In the genomic region with DNA sequence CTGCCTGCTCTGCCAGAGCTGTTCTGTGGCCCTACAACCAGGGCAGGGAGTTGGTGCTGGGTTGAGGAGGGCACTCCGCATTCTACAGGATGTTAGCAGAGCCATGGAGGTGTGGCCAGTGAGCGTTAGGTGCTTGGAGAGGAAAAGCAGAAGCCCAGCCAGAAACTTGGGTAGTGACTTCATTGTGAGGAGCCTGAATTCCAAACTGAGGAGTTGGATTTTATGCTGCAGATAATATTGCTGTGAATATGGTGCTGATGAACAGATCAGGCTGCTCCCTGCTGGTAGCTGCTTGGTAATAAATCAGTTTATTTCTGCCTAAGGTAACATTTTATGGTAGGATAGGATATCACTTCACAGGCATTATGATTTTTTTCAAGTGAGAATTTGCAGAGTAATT, we compare ENCODE assay signal across 1 cellular context.
TF ChIP-seq lines count a peak whose summit lies in the region.

No MANE protein-coding gene starts in this region.

TF ChIP-seq in HEK293, 187 proteins besides CTCF, POLR2A, EP300 and RAD21 (continued from another document):
- TF ChIP-seq, protein P1, sequence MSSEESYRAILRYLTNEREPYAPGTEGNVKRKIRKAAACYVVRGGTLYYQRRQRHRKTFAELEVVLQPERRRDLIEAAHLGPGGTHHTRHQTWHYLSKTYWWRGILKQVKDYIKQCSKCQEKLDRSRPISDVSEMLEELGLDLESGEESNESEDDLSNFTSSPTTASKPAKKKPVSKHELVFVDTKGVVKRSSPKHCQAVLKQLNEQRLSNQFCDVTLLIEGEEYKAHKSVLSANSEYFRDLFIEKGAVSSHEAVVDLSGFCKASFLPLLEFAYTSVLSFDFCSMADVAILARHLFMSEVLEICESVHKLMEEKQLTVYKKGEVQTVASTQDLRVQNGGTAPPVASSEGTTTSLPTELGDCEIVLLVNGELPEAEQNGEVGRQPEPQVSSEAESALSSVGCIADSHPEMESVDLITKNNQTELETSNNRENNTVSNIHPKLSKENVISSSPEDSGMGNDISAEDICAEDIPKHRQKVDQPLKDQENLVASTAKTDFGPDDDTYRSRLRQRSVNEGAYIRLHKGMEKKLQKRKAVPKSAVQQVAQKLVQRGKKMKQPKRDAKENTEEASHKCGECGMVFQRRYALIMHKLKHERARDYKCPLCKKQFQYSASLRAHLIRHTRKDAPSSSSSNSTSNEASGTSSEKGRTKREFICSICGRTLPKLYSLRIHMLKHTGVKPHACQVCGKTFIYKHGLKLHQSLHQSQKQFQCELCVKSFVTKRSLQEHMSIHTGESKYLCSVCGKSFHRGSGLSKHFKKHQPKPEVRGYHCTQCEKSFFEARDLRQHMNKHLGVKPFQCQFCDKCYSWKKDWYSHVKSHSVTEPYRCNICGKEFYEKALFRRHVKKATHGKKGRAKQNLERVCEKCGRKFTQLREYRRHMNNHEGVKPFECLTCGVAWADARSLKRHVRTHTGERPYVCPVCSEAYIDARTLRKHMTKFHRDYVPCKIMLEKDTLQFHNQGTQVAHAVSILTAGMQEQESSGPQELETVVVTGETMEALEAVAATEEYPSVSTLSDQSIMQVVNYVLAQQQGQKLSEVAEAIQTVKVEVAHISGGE (tag by site-specific recombination; conservative IDR thresholded peaks at IDR 0.05; ENCODE audit: low read depth): no peak
- no peak for TF ChIP-seq ZNF211 (tag by site-specific recombination; IDR thresholded peaks at IDR 0.05; ENCODE audit: low read depth)
- no peak for TF ChIP-seq TRIM28 (IDR thresholded peaks at IDR 0.05; ENCODE audit: borderline replicate concordance, low read length)
- TF ChIP-seq HOXC10 (CRISPR knock-in tag; IDR thresholded peaks at IDR 0.05): no peak
- TF ChIP-seq ZNF354C (tag by site-specific recombination; IDR thresholded peaks at IDR 0.05; ENCODE audit: borderline replicate concordance, low read depth): no peak
- TF ChIP-seq RBAK (tag by site-specific recombination; IDR thresholded peaks at IDR 0.05): no peak
- TF ChIP-seq KLF10 (tag by site-specific recombination; IDR thresholded peaks at IDR 0.05): 0 out of 2 replicates have a peak, but pooled peaks have one; percentile 21
- TF ChIP-seq, protein P2, sequence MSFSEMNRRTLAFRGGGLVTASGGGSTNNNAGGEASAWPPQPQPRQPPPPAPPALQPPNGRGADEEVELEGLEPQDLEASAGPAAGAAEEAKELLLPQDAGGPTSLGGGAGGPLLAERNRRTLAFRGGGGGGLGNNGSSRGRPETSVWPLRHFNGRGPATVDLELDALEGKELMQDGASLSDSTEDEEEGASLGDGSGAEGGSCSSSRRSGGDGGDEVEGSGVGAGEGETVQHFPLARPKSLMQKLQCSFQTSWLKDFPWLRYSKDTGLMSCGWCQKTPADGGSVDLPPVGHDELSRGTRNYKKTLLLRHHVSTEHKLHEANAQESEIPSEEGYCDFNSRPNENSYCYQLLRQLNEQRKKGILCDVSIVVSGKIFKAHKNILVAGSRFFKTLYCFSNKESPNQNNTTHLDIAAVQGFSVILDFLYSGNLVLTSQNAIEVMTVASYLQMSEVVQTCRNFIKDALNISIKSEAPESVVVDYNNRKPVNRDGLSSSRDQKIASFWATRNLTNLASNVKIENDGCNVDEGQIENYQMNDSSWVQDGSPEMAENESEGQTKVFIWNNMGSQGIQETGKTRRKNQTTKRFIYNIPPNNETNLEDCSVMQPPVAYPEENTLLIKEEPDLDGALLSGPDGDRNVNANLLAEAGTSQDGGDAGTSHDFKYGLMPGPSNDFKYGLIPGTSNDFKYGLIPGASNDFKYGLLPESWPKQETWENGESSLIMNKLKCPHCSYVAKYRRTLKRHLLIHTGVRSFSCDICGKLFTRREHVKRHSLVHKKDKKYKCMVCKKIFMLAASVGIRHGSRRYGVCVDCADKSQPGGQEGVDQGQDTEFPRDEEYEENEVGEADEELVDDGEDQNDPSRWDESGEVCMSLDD (tag by site-specific recombination; IDR thresholded peaks at IDR 0.05): no peak
- TF ChIP-seq REPIN1 (tag by site-specific recombination; IDR thresholded peaks at IDR 0.05; ENCODE audit: low read depth): no peak
- peak; percentile 40; the same call in 1 of the 2 replicates for TF ChIP-seq ZNF600 (tag by site-specific recombination; IDR thresholded peaks at IDR 0.05)
